22 cellular contexts compared by ENCODE assay signal in the genomic region with DNA sequence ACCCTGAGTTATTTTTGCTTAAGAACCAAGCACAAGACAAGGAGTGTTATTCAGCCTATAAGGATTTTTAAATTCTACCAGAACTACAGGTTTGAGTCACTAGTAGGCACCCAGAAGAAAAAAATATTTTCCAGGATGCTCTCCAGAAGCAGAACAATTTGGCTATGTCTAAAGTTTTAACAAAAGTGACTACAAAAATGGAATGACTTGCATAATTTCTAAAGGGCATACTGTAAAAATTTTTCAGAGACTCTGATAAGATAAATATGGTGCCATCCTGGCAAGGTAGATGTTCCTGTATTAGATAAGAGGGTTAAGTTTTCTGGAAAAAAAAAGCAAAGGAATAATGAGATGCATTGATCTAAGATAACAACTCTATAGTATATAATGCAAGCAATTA.
DNase-seq lines count a peak whose midpoint lies in the region; ATAC-seq, FAIRE-seq and TF ChIP-seq lines count a peak whose summit lies in the region.
"Had no signal": no experiment of that assay in that cellular context is flagged by ENCODE, and none has a peak within 500 bp of the region (broad histone marks: within the 10 kb centered on the region; RNA-seq: fewer than 3 reads in every experiment).

No MANE protein-coding gene starts in this region.

- intact Hi-C loops in PC-3 (cut with micrococcal nuclease): loop anchor here (1.0 to 2.0 kb wide), 4 partner anchors 25 to 481 kb away; no protein-coding TSS in a partner anchor

- no peak for FAIRE-seq in A549 (lab: Jason Lieb, UNC)
- FAIRE-seq in astrocyte (lab: Jason Lieb, UNC): peak; percentile 55
- FAIRE-seq: GM12891, GM18507 had no signal

- CTCF ChIA-PET in A549 (lab: Yijun Ruan, JAX) (interaction anchor here (1.0 to 1.7 kb wide), 3 partner anchors 9 to 452 kb away, joined by 3 to 16 read pairs (median 3); no protein-coding TSS in a partner anchor), PC-3 (lab: Charles Lee) (no interaction called here)

- no peak overlapping the region; the same call in 1 of the 2 replicates for H2AFZ ChIP-seq in PC-3 (ENCODE audit: low read length)
- no peak overlapping the region for H2AFZ ChIP-seq in astrocyte (ENCODE audit: low read depth, low read length)

- TF ChIP-seq POLR2A in A549 (IDR thresholded peaks at IDR 0.05; ENCODE audit: low read length): no peak

- no peak overlapping the region for H3K27ac Mint-ChIP-seq in astrocyte (ENCODE audit: unreplicated experiment)
- no peak overlapping the region for H3K27ac Mint-ChIP-seq in naive thymus-derived CD8-positive, alpha-beta T cell
- H3K27ac Mint-ChIP-seq: B cell; CD8-positive, alpha-beta T cell; HFFc6; IgD-negative memory B cell had no signal

- H3K36me3 Mint-ChIP-seq in astrocyte (ENCODE audit: low read depth, unreplicated experiment): no peaks in the 10 kb centered on the region
- H3K36me3 Mint-ChIP-seq in naive thymus-derived CD8-positive, alpha-beta T cell: no peaks in the 10 kb centered on the region
- H3K36me3 Mint-ChIP-seq: CD8-positive, alpha-beta T cell; IgD-negative memory B cell had no signal

- POLR2A ChIA-PET in A549 (lab: Yijun Ruan, JAX) (no interaction called here), PC-3 (lab: Charles Lee; ENCODE audit: unreplicated experiment) (no interaction called here)
- POLR2A ChIA-PET in naive thymus-derived CD8-positive, alpha-beta T cell (lab: Charles Lee): no interaction called here

- H3K4me3 Mint-ChIP-seq in astrocyte (ENCODE audit: unreplicated experiment): no peak overlapping the region
- H3K4me3 Mint-ChIP-seq in naive thymus-derived CD8-positive, alpha-beta T cell: no peak overlapping the region
- H3K4me3 Mint-ChIP-seq: B cell; CD8-positive, alpha-beta T cell; HFFc6; IgD-negative memory B cell had no signal

- H3K9me2 ChIP-seq in PC-3 (replicated peaks; ENCODE audit: low read length): no peaks in the 10 kb centered on the region

- H3K9me3 ChIP-seq in A549: no peaks in the 10 kb centered on the region
- no peaks in the 10 kb centered on the region for H3K9me3 ChIP-seq in PC-3 (ENCODE audit: low read length)
- H3K9me3 ChIP-seq in astrocyte (ENCODE audit: insufficient read depth, low read depth, low read length): no peaks in the 10 kb centered on the region
- H3K9me3 ChIP-seq in subcutaneous abdominal adipose tissue (ENCODE audit: control insufficient read depth in 5 of 5, low read length in 5 of 5): no peaks in the 10 kb centered on the region

- peaks cover 4% of the 10 kb centered on the region for H3K9me3 Mint-ChIP-seq in astrocyte (ENCODE audit: unreplicated experiment)
- H3K9me3 Mint-ChIP-seq in naive thymus-derived CD8-positive, alpha-beta T cell: peaks cover 0 to 4% (median 0%) of the 10 kb centered on the region in 9 donors
- H3K9me3 Mint-ChIP-seq: CD8-positive, alpha-beta T cell; HFFc6 had no signal

- TF ChIP-seq RAD21 in A549 (conservative IDR thresholded peaks at IDR 0.05 in 1 of 2, IDR thresholded peaks at IDR 0.05 in 1 of 2): no peak

- ATAC-seq in A549 (no peak), PC-3 (no peak)
- no peak for ATAC-seq in naive thymus-derived CD8-positive, alpha-beta T cell
- ATAC-seq: CD8-positive, alpha-beta T cell; HCT116 had no signal

- H3K36me3 ChIP-seq in PC-3 (ENCODE audit: low read depth, low read length) (no peaks in the 10 kb centered on the region), astrocyte (ENCODE audit: insufficient read depth, low read length) (no peaks in the 10 kb centered on the region), subcutaneous abdominal adipose tissue (ENCODE audit: control insufficient read depth in 5 of 5, insufficient read depth in 5 of 5, low read length in 5 of 5) (no peaks in the 10 kb centered on the region)
- H3K36me3 ChIP-seq: BLaER1 treated with 17β-estradiol and CSF1 and Interleukin-3, amounts not matched to agents 10 nM and 100 nM had no signal

- H3K9ac ChIP-seq in PC-3 (ENCODE audit: low read length) (peak overlapping the region; percentile 93; the same call in 1 of the 2 replicates), astrocyte (ENCODE audit: low read length) (no peak overlapping the region), subcutaneous abdominal adipose tissue (ENCODE audit: low read length in 5 of 5) (no peak overlapping the region)
- H3K9ac ChIP-seq: BLaER1 treated with 17β-estradiol and CSF1 and Interleukin-3, amounts not matched to agents 10 nM and 100 nM had no signal

- H3K27me3 ChIP-seq in PC-3 (ENCODE audit: low read length): no peaks in the 10 kb centered on the region
- H3K27me3 ChIP-seq in astrocyte (ENCODE audit: insufficient read depth, low read length): no peaks in the 10 kb centered on the region
- peaks cover 0 to 10% (median 5%) of the 10 kb centered on the region in 5 donors for H3K27me3 ChIP-seq in subcutaneous abdominal adipose tissue (ENCODE audit: control insufficient read depth in 5 of 5, insufficient read depth in 4 of 5, low read length in 5 of 5)
- H3K27me3 ChIP-seq: BLaER1 treated with 17β-estradiol and CSF1 and Interleukin-3, amounts not matched to agents 10 nM and 100 nM had no signal

- TF ChIP-seq EP300 in A549 (IDR thresholded peaks at IDR 0.05): no peak

- H3K4me1 Mint-ChIP-seq in astrocyte (ENCODE audit: low read depth, unreplicated experiment): peaks cover 4% of the 10 kb centered on the region
- peaks cover 0 to 6% (median 0%) of the 10 kb centered on the region in 4 donors for H3K4me1 Mint-ChIP-seq in naive thymus-derived CD8-positive, alpha-beta T cell
- H3K4me1 Mint-ChIP-seq: B cell had no signal

- no peak overlapping the region for H3K4me3 ChIP-seq in A549
- H3K4me3 ChIP-seq in PC-3 (ENCODE audit: low read length): no peak overlapping the region
- no peak overlapping the region for H3K4me3 ChIP-seq in astrocyte (ENCODE audit: insufficient read depth, low read depth, low read length)
- H3K4me3 ChIP-seq in subcutaneous abdominal adipose tissue (ENCODE audit: low read depth in 1 of 5, low read length in 5 of 5): no peak overlapping the region
- H3K4me3 ChIP-seq: BLaER1 treated with 17β-estradiol and CSF1 and Interleukin-3, amounts not matched to agents 10 nM and 100 nM had no signal

- no peak for DNase-seq in A549 (ENCODE audit: low read depth in 1 of 2, low spot score in 1 of 2)
- DNase-seq in PC-3: no peak
- DNase-seq in astrocyte (ENCODE audit: low read depth): no peak
- no peak for DNase-seq in naive thymus-derived CD8-positive, alpha-beta T cell
- no peak for DNase-seq in DMS53 treated with DMSO at 0.1 percent for 48 hours (lab: John Stamatoyannopoulos, UW; ENCODE audit: unreplicated experiment)
- no peak for DNase-seq in NCI-H2107 treated with DMSO at 0.1 percent for 48 hours (lab: John Stamatoyannopoulos, UW; ENCODE audit: unreplicated experiment)
- DNase-seq: 8988T; Calu3; CD8-positive, alpha-beta T cell; DND-41; EL; GOT3; H7; HFFc6 had no signal

- no peaks in the 10 kb centered on the region for H4K20me1 ChIP-seq in PC-3 (ENCODE audit: low read length)
- no peaks in the 10 kb centered on the region for H4K20me1 ChIP-seq in astrocyte (ENCODE audit: insufficient read depth, low read length)
- H4K20me1 ChIP-seq: BLaER1 treated with 17β-estradiol and CSF1 and Interleukin-3, amounts not matched to agents 10 nM and 100 nM had no signal

- peaks cover 29% of the 10 kb centered on the region for H3K4me1 ChIP-seq in A549
- H3K4me1 ChIP-seq in PC-3 (ENCODE audit: insufficient read depth, low read length): peaks cover 44% of the 10 kb centered on the region
- H3K4me1 ChIP-seq in astrocyte (ENCODE audit: insufficient read depth, low read length): peaks cover 4% of the 10 kb centered on the region
- H3K4me1 ChIP-seq in subcutaneous abdominal adipose tissue (ENCODE audit: control insufficient read depth in 5 of 5, insufficient read depth in 5 of 5, low read length in 5 of 5): peaks cover 0 to 8% (median 3%) of the 10 kb centered on the region in 5 donors

- H3F3A ChIP-seq in PC-3 (ENCODE audit: low read length, unreplicated experiment): no peaks in the 10 kb centered on the region

- no TSS peak for BruUV-seq in PC-3 (replicated peaks; lab: Mats Ljungman, UMichigan)

- no peaks in the 10 kb centered on the region for H3K27me3 Mint-ChIP-seq in astrocyte (ENCODE audit: low read depth, unreplicated experiment)
- H3K27me3 Mint-ChIP-seq in naive thymus-derived CD8-positive, alpha-beta T cell: peaks cover 0 to 11% (median 6%) of the 10 kb centered on the region in 5 donors

- no peak overlapping the region; the same call in 2 of the 3 replicates for H3K4me2 ChIP-seq in A549
- peak overlapping the region; percentile 83 for H3K4me2 ChIP-seq in PC-3 (ENCODE audit: low read length)
- H3K4me2 ChIP-seq in astrocyte (ENCODE audit: low read length): no peak overlapping the region

- H3K27ac ChIP-seq in A549 (peak overlapping the region; percentile 80 to 84; a peak in 5 of 6 replicates), PC-3 (ENCODE audit: low read length) (peak overlapping the region; percentile 100), astrocyte (ENCODE audit: low read depth, low read length) (no peak overlapping the region), subcutaneous abdominal adipose tissue (ENCODE audit: low read depth, low read length) (peak overlapping the region; percentile 32)
- H3K27ac ChIP-seq: BLaER1 treated with 17β-estradiol and CSF1 and Interleukin-3, amounts not matched to agents 10 nM and 100 nM; HL-60 had no signal

- TF ChIP-seq CTCF in A549 (IDR thresholded peaks at IDR 0.05) (no peak), PC-3 (conservative IDR thresholded peaks at IDR 0.05; ENCODE audit: low read depth, low read length) (no peak), astrocyte (IDR thresholded peaks at IDR 0.05; ENCODE audit: insufficient read depth, low read depth, low read length) (no peak)

- no peaks in the 10 kb centered on the region for H3K79me2 ChIP-seq in PC-3 (ENCODE audit: low read length)
- H3K79me2 ChIP-seq in astrocyte (ENCODE audit: insufficient read depth, low read length): no peaks in the 10 kb centered on the region

TF ChIP-seq in A549, 52 proteins besides CTCF, POLR2A, EP300 and RAD21:
- TF ChIP-seq KDM1A (IDR thresholded peaks at IDR 0.05; ENCODE audit: low read depth) (no peak), NFE2L2 (conservative IDR thresholded peaks at IDR 0.05; ENCODE audit: low read length) (peak; percentile 76), MAFK (IDR thresholded peaks at IDR 0.05; ENCODE audit: partially characterized antibody) (peak; percentile 47)
- TF ChIP-seq, protein P1, sequence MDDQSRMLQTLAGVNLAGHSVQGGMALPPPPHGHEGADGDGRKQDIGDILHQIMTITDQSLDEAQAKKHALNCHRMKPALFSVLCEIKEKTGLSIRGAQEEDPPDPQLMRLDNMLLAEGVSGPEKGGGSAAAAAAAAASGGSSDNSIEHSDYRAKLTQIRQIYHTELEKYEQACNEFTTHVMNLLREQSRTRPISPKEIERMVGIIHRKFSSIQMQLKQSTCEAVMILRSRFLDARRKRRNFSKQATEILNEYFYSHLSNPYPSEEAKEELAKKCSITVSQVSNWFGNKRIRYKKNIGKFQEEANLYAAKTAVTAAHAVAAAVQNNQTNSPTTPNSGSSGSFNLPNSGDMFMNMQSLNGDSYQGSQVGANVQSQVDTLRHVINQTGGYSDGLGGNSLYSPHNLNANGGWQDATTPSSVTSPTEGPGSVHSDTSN (IDR thresholded peaks at IDR 0.05): no peak
